Comparison of ENCODE assay signal across 22 cellular contexts in the genomic region with DNA sequence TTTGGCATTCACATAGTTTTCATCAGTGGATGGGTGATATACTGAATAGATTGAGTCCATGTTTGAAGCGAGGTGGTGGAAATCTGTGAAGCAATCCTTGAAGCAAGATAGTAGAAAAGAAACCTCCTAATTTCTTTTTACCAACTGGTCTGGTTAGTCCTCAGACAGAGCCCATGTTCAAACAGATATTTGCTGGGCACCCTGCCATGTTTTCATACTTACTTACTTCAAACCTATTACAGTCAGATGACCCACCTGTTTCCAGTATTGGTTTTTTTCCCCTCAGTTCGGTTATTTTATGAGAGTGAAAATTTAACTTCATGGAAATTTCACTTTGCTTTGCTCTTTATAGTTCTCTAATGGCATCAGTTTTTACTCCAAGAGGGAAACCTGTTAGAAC. TPM values are rescaled to one million over a fixed set of nuclear protein-coding genes. Genes with fewer than 3 reads are reported as not detected.
DNase-seq lines count a peak whose midpoint lies in the region; ATAC-seq and TF ChIP-seq lines count a peak whose summit lies in the region.
"Had no signal": no experiment of that assay in that cellular context is flagged by ENCODE, and none has a peak within 500 bp of the region (broad histone marks: within the 10 kb centered on the region; RNA-seq: fewer than 3 reads in every experiment).

No MANE protein-coding gene starts in this region.

- intact Hi-C loops in activated CD4-positive, alpha-beta T cell treated with anti-CD3 and anti-CD28 coated beads for 36 hours (cut with DNase I, micrococcal nuclease), result loop anchor here in 1 of 2 experiments (10.0 kb wide), 1 partner anchor 465 kb away; no protein-coding TSS in a partner anchor
- intact Hi-C loops in right lobe of liver (cut with DNase I), result no loop called here

- H3K4me3 ChIP-seq in right lobe of liver, result no peak overlapping the region
- H3K4me3 ChIP-seq: A549; BLaER1 treated with 17β-estradiol and CSF1 and Interleukin-3, amounts not matched to agents 10 nM and 100 nM; PC-9; SJCRH30 had no signal

- H3K4me1 Mint-ChIP-seq in activated CD4-positive, alpha-beta T cell treated with anti-CD3 and anti-CD28 coated beads for 36 hours, result peaks cover 32% of the 10 kb centered on the region
- peaks cover 20% of the 10 kb centered on the region for H3K4me1 Mint-ChIP-seq in T-helper 17 cell
- H3K4me1 Mint-ChIP-seq in stimulated activated effector memory CD8-positive, alpha-beta T cell treated with anti-CD3 and anti-CD28 coated beads, Interleukin-12 subunit alpha, Interleukin-12 subunit beta, amount 100 ng/mL, for 72 hours, result peaks cover 25% of the 10 kb centered on the region

- 64% methylated on average over 2 of the region's 2 CpGs for WGBS in right lobe of liver (ENCODE audit: insufficient coverage, low coverage, low lambda C conversion rate, missing lambda C conversion rate)

- TF ChIP-seq POLR2A in right lobe of liver (IDR thresholded peaks at IDR 0.05), result no peak

- H3K9me3 ChIP-seq in T-helper 17 cell (ENCODE audit: control insufficient read depth, low read length, poor library complexity, severe bottlenecking), result no peaks in the 10 kb centered on the region
- H3K9me3 ChIP-seq in right lobe of liver, result no peaks in the 10 kb centered on the region
- H3K9me3 ChIP-seq: A549 had no signal

- H3K4me1 ChIP-seq in right lobe of liver, result peaks cover 0 to 62% (median 14%) of the 10 kb centered on the region in 4 donors
- H3K4me1 ChIP-seq: A549 had no signal

- TF ChIP-seq CTCF in right lobe of liver (IDR thresholded peaks at IDR 0.05), result no peak

- peak overlapping the region in 2 of 3 donors; percentile 3 to 80 for H3K27ac ChIP-seq in right lobe of liver
- H3K27ac ChIP-seq: A549; BLaER1 treated with 17β-estradiol and CSF1 and Interleukin-3, amounts not matched to agents 10 nM and 100 nM; PC-9; SJCRH30 had no signal

- CTCF ChIA-PET in activated CD4-positive, alpha-beta T cell treated with anti-CD3 and anti-CD28 coated beads for 36 hours (lab: Charles Lee), result interaction anchor here (0.6 kb wide), 1 partner anchor 11 kb away, joined by 3 read pairs; no protein-coding TSS in a partner anchor

- H3K27me3 ChIP-seq in right lobe of liver, result no peaks in the 10 kb centered on the region
- H3K27me3 ChIP-seq: BLaER1 treated with 17β-estradiol and CSF1 and Interleukin-3, amounts not matched to agents 10 nM and 100 nM; SJCRH30 had no signal

- H3K27me3 Mint-ChIP-seq in activated CD4-positive, alpha-beta T cell treated with anti-CD3 and anti-CD28 coated beads for 36 hours, result no peaks in the 10 kb centered on the region
- H3K27me3 Mint-ChIP-seq in T-helper 17 cell, result no peaks in the 10 kb centered on the region
- H3K27me3 Mint-ChIP-seq: IgD-negative memory B cell had no signal

- no peak overlapping the region for H3K4me3 Mint-ChIP-seq in activated CD4-positive, alpha-beta T cell treated with anti-CD3 and anti-CD28 coated beads for 36 hours
- no peak overlapping the region for H3K4me3 Mint-ChIP-seq in T-helper 17 cell
- no peak overlapping the region for H3K4me3 Mint-ChIP-seq in stimulated activated effector memory CD8-positive, alpha-beta T cell treated with anti-CD3 and anti-CD28 coated beads, Interleukin-12 subunit alpha, Interleukin-12 subunit beta, amount 100 ng/mL, for 72 hours
- H3K4me3 Mint-ChIP-seq: IgD-negative memory B cell had no signal

- peaks cover 0 to 17% (median 9%) of the 10 kb centered on the region in 4 donors for H3K36me3 ChIP-seq in right lobe of liver

- POLR2A ChIA-PET in activated CD4-positive, alpha-beta T cell treated with anti-CD3 and anti-CD28 coated beads for 36 hours (lab: Charles Lee), result no interaction called here

- ATAC-seq in activated CD4-positive, alpha-beta T cell treated with anti-CD3 and anti-CD28 coated beads for 36 hours, result no peak
- ATAC-seq in T-helper 17 cell, result no peak
- ATAC-seq in right lobe of liver, result peak in 1 of 4 donors; percentile 15
- ATAC-seq in stimulated activated effector memory CD8-positive, alpha-beta T cell treated with anti-CD3 and anti-CD28 coated beads, Interleukin-12 subunit alpha, Interleukin-12 subunit beta, amount 100 ng/mL, for 72 hours, result no peak
- no peak for ATAC-seq in HG03159 (IDR thresholded peaks at IDR 0.05; ENCODE audit: unreplicated experiment)
- ATAC-seq: A549 had no signal

- no peak for DNase-seq in activated CD4-positive, alpha-beta T cell treated with anti-CD3 and anti-CD28 coated beads for 36 hours
- DNase-seq in activated CD4-positive, alpha-beta T cell treated with anti-CD3 and anti-CD28 coated beads, Interleukin-2, amount 50 U/mL, for 48 hours, result no peak
- no peak for DNase-seq in T-helper 17 cell
- no peak for DNase-seq in right lobe of liver
- no peak for DNase-seq in stimulated activated effector memory CD8-positive, alpha-beta T cell treated with anti-CD3 and anti-CD28 coated beads, Interleukin-12 subunit alpha, Interleukin-12 subunit beta, amount 100 ng/mL, for 72 hours (ENCODE audit: low spot score in 2 of 2)
- DNase-seq in T-helper 1 cell, result no peak
- DNase-seq in activated CD4-positive, alpha-beta T cell treated with anti-CD3 and anti-CD28 coated beads for 1 hour, result no peak
- DNase-seq: DMS 273 treated with DMSO at 0.1 percent for 48 hours, H7, Kasumi-1, MM.1S, NCI-H1092 treated with DMSO at 0.1 percent for 48 hours, NCI-H1694 treated with DMSO at 0.1 percent for 48 hours, NCI-H446 treated with DMSO at 0.1 percent for 48 hours, NCI-H774, PC-9, SJCRH30 had no signal

- H3K9me3 Mint-ChIP-seq in activated CD4-positive, alpha-beta T cell treated with anti-CD3 and anti-CD28 coated beads for 36 hours (ENCODE audit: low read depth), result no peaks in the 10 kb centered on the region
- H3K9me3 Mint-ChIP-seq in stimulated activated effector memory CD8-positive, alpha-beta T cell treated with anti-CD3 and anti-CD28 coated beads, Interleukin-12 subunit alpha, Interleukin-12 subunit beta, amount 100 ng/mL, for 72 hours, result no peaks in the 10 kb centered on the region

- H3K27ac Mint-ChIP-seq in activated CD4-positive, alpha-beta T cell treated with anti-CD3 and anti-CD28 coated beads for 36 hours, result peak overlapping the region; percentile 14
- H3K27ac Mint-ChIP-seq in T-helper 17 cell, result peak overlapping the region; percentile 34
- H3K27ac Mint-ChIP-seq in stimulated activated effector memory CD8-positive, alpha-beta T cell treated with anti-CD3 and anti-CD28 coated beads, Interleukin-12 subunit alpha, Interleukin-12 subunit beta, amount 100 ng/mL, for 72 hours, result peak overlapping the region; percentile 17
- H3K27ac Mint-ChIP-seq: IgD-negative memory B cell had no signal

- H3K36me3 Mint-ChIP-seq in activated CD4-positive, alpha-beta T cell treated with anti-CD3 and anti-CD28 coated beads for 36 hours (ENCODE audit: low read depth), result peaks cover 65% of the 10 kb centered on the region
- H3K36me3 Mint-ChIP-seq in T-helper 17 cell (ENCODE audit: low read depth), result peaks cover 5% of the 10 kb centered on the region
- peaks cover 98% of the 10 kb centered on the region for H3K36me3 Mint-ChIP-seq in stimulated activated effector memory CD8-positive, alpha-beta T cell treated with anti-CD3 and anti-CD28 coated beads, Interleukin-12 subunit alpha, Interleukin-12 subunit beta, amount 100 ng/mL, for 72 hours

RNA-seq across cellular contexts. Expression of gene EXOSC7, which starts 23.7 kb away (rescaled TPM):
- total RNA-seq in activated CD4-positive, alpha-beta T cell treated with anti-CD3 and anti-CD28 coated beads for 36 hours, result 10 to 100 TPM; 42.7 to 70.7 TPM
- 10 to 100 TPM; 36.5 to 36.9 TPM for total RNA-seq in T-helper 17 cell
- 10 to 100 TPM; 15.1 to 25.7 (median 15.9) TPM for total RNA-seq in right lobe of liver

RNA-seq across cellular contexts. Expression of gene ZDHHC3, which starts 23.8 kb away (rescaled TPM):
- 10 to 100 TPM; 31.9 to 32.9 TPM for total RNA-seq in activated CD4-positive, alpha-beta T cell treated with anti-CD3 and anti-CD28 coated beads for 36 hours
- total RNA-seq in T-helper 17 cell, result 10 to 100 TPM; 43.5 to 51.4 TPM
- total RNA-seq in right lobe of liver, result 10 to 100 TPM; 27.5 to 36.7 (median 32.0) TPM

RNA-seq across cellular contexts. Expression of gene CLEC3B, which starts 26.3 kb away (rescaled TPM):
- not detected for total RNA-seq in activated CD4-positive, alpha-beta T cell treated with anti-CD3 and anti-CD28 coated beads for 36 hours
- total RNA-seq in T-helper 17 cell (under 1 TPM in 1 of 2 donors, not detected in 1; 0.99 TPM), right lobe of liver (10 to 100 TPM; 14.4 to 22.1 (median 19.6) TPM)
- total RNA-seq: H7, HT1080, PC-9, SJCRH30 had no signal

Comparison
In these comparisons a context has a peak if more than half of its experiments do, and no peak if none do; other contexts are left out.
1. RNA of gene CLEC3B, which starts 26.3 kb away (total RNA-seq): 14.4 to 22.1 TPM in right lobe of liver; 0.99 TPM in T-helper 17 cell and not detected in activated CD4-positive, alpha-beta T cell treated with anti-CD3 and anti-CD28 coated beads for 36 hours; every median in the first group is over 4 times any median in the second.
2. Peak in every context shown above with its lines, with median percentiles within 50 percentile points of each other: H3K27ac Mint-ChIP-seq.